ENCODE assay signal across 8 cellular contexts in genomic region chr10:27099916-27100799, GRCh38. TPM values are rescaled to one million over a fixed set of nuclear protein-coding genes. Genes with fewer than 3 reads are reported as not detected.
DNase-seq lines count a peak whose midpoint lies in the region; ATAC-seq and TF ChIP-seq lines count a peak whose summit lies in the region.

TSS of gene ANKRD26 (minus strand) at chr10:27100494. CDS start at chr10:27100326, 168 bp downstream.

- ATAC-seq in HG03439 (IDR thresholded peaks at IDR 0.05; ENCODE audit: unreplicated experiment) = peak; percentile 74

- H3K27ac ChIP-seq in cingulate gyrus (ENCODE audit: low read depth, low read length) = peak within 1 kb of the TSS; percentile 83

- DNase-seq in BE2C (peak; percentile 97), GM19238 (ENCODE audit: insufficient read length, low spot score) (peak; percentile 90), NCI-H510A treated with DMSO at 0.1 percent for 48 hours (lab: John Stamatoyannopoulos, UW) (peak; percentile 91), kidney tubule cell (ENCODE audit: low spot score) (peak; percentile 97)
- peak; percentile 96 to 98 for DNase-seq in activated CD4-positive, alpha-beta T cell treated with anti-CD3 and anti-CD28 coated beads for 4 hours
- DNase-seq in stimulated activated CD4-positive, alpha-beta T cell treated with anti-CD3 and anti-CD28 coated beads, Interleukin-1b, Interleukin-23, amount 100 ng/mL, for 1 hour (ENCODE audit: low read depth in 2 of 2) = peak; percentile 84 to 90

- H3K4me1 ChIP-seq in BE2C = no peaks in the 10 kb centered on the region

- H3K4me3 ChIP-seq in BE2C (ENCODE audit: low read depth, low read length) = peak within 1 kb of the TSS; percentile 72

- H3K27me3 ChIP-seq in BE2C = no peaks in the 10 kb centered on the region

- H3K36me3 ChIP-seq in BE2C = no peaks in the 10 kb centered on the region

- no peaks in the 10 kb centered on the region for H3K9me3 ChIP-seq in BE2C

- TF ChIP-seq CTCF in BE2C (IDR thresholded peaks at IDR 0.05; ENCODE audit: low read depth, low read length) = no peak

RNA-seq across cellular contexts. Expression of gene ANKRD26, which starts in this region (rescaled TPM):
- polyA plus RNA-seq in BE2C (2012; ENCODE audit: insufficient read depth, insufficient read length, low read depth) = 1.7 TPM

Comparison
In these comparisons a context has a peak if more than half of its experiments do, and no peak if none do; other contexts are left out.
1. Peak in every context shown above with its lines: DNase-seq, ATAC-seq, H3K4me3 ChIP-seq and H3K27ac ChIP-seq.